3 cellular contexts compared by ENCODE assay signal in the genomic region with DNA sequence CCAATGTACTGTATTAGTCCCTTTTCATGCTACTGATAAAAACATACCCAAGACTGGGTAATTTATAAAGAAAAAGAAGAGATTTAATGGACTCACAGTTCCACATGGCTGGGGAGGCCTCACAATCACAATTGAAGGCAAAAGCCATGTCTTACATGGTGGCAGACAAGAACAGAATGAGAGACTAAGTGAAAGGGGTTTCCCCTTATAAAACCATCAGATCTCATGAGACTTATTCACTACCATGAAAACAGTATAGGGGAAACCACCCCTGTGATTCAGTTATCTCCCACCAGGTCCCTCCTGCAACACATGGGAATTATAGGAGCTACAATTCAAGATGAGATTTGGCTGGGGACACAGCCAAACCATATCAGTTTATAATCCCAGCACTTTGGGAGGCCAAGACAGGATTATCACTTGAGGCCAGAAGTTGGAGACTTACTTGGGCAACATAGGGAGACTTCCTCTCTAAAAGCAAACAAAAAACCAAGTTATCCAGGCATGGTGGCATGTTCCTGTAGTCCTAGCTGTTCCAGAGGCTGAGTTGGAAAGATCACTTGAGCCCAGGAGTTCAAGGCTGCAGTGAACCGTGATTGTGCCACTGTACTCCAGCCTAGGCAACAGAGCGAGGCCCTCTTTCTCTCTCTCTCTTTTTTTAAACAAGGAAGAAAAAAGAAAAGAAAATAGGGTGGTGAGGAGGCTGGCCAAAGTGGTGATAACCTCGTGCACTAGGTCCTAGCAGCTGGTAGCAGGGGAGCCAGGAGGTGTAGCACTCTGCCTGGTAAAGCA.
A peak's percentile ranks its signal among the peaks of the same experiment; 100 is the strongest.
TF ChIP-seq lines count a peak whose summit lies in the region.

No MANE protein-coding gene starts in this region.

TF ChIP-seq in GM23338, 12 proteins besides CTCF, POLR2A, EP300 and RAD21 (continues in another document):
- TF ChIP-seq, protein P1, sequence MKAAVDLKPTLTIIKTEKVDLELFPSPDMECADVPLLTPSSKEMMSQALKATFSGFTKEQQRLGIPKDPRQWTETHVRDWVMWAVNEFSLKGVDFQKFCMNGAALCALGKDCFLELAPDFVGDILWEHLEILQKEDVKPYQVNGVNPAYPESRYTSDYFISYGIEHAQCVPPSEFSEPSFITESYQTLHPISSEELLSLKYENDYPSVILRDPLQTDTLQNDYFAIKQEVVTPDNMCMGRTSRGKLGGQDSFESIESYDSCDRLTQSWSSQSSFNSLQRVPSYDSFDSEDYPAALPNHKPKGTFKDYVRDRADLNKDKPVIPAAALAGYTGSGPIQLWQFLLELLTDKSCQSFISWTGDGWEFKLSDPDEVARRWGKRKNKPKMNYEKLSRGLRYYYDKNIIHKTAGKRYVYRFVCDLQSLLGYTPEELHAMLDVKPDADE (IDR thresholded peaks at IDR 0.05), result no peak
- TF ChIP-seq POLR2AphosphoS5 (IDR thresholded peaks at IDR 0.05; ENCODE audit: low read depth), result no peak
- no peak for TF ChIP-seq STAT1 (IDR thresholded peaks at IDR 0.05; ENCODE audit: unreplicated experiment)
- TF ChIP-seq EZH2 (IDR thresholded peaks at IDR 0.05; ENCODE audit: low read depth, unreplicated experiment), result no peak

TF ChIP-seq in GM12878, 131 proteins besides CTCF, POLR2A, EP300 and RAD21:
- peak; percentile 26 for TF ChIP-seq MEF2B (IDR thresholded peaks at IDR 0.05; ENCODE audit: partially characterized antibody, poor library complexity, severe bottlenecking)
- no peak for TF ChIP-seq YY1 (IDR thresholded peaks at IDR 0.05; ENCODE audit: low read depth, low read length)

TF ChIP-seq in GM12891, 5 proteins besides CTCF, POLR2A, EP300 and RAD21:
- TF ChIP-seq POLR2AphosphoS5 (IDR thresholded peaks at IDR 0.05; ENCODE audit: low read depth, low read length) (no peak), TAF1 (IDR thresholded peaks at IDR 0.05; ENCODE audit: low read depth, low read length) (no peak), PAX5 (IDR thresholded peaks at IDR 0.05; ENCODE audit: insufficient read depth, low read length, severe bottlenecking) (no peak), POU2F2 (IDR thresholded peaks at IDR 0.05; ENCODE audit: low read depth, low read length) (no peak), SPI1 (IDR thresholded peaks at IDR 0.05; ENCODE audit: low read depth, low read length) (no peak)
TF ChIP-seq in GM12891: peak in this region for 0.
